ENCODE assay signal across 8 cellular contexts in genomic region chr7:100049441-100050291, GRCh38. TPM values are rescaled to one million over a fixed set of nuclear protein-coding genes. Genes with fewer than 3 reads are reported as not detected.
DNase-seq lines count a peak whose midpoint lies in the region; ATAC-seq, FAIRE-seq and TF ChIP-seq lines count a peak whose summit lies in the region.

TSS of gene ZSCAN21 (plus strand) at chr7:100049774. CDS start at chr7:100057007, 7,233 bp downstream.

- no peaks in the 10 kb centered on the region for H3K9me3 Mint-ChIP-seq in activated T-helper 2 cell treated with anti-CD3 and anti-CD28 coated beads, Interferon-gamma antibody, Interleukin-2, Interleukin-4, amounts not matched to agents 10 μg/mL and 5 μg/mL and 100 μg/mL, durations not matched to agents 14 hours and 24 hours and 36 hours
- no peaks in the 10 kb centered on the region for H3K9me3 Mint-ChIP-seq in natural killer cell

- ATAC-seq in GM21529 (IDR thresholded peaks at IDR 0.05; ENCODE audit: unreplicated experiment) (peak; percentile 92), natural killer cell (peak; percentile 89 to 93 (median 90))

- no peaks in the 10 kb centered on the region for H3K36me3 Mint-ChIP-seq in activated T-helper 2 cell treated with anti-CD3 and anti-CD28 coated beads, Interferon-gamma antibody, Interleukin-2, Interleukin-4, amounts not matched to agents 10 μg/mL and 5 μg/mL and 100 μg/mL, durations not matched to agents 14 hours and 24 hours and 36 hours (ENCODE audit: low read depth)
- H3K36me3 Mint-ChIP-seq in natural killer cell: no peaks in the 10 kb centered on the region

- peak within 1 kb of the TSS; percentile 84 for H3K4me3 Mint-ChIP-seq in activated T-helper 2 cell treated with anti-CD3 and anti-CD28 coated beads, Interferon-gamma antibody, Interleukin-2, Interleukin-4, amounts not matched to agents 10 μg/mL and 5 μg/mL and 100 μg/mL, durations not matched to agents 14 hours and 24 hours and 36 hours (ENCODE audit: low read depth)
- H3K4me3 Mint-ChIP-seq in natural killer cell: peak within 1 kb of the TSS; percentile 91

- peak; percentile 12 for TF ChIP-seq CTCF in natural killer cell (IDR thresholded peaks at IDR 0.05)

- DNase-seq in DMS53 (lab: John Stamatoyannopoulos, UW) (peak; percentile 93), RCC 7860 (ENCODE audit: low spot score) (peak; percentile 64), fibroblast of peridontal ligament (ENCODE audit: extremely low read depth) (peak; percentile 85), natural killer cell (peak; percentile 86)
- peak; percentile 53 for DNase-seq in Jurkat, Clone E6-1 (ENCODE audit: low read depth, low spot score)
- peak; percentile 74 for DNase-seq in activated T-helper 2 cell treated with anti-CD3 and anti-CD28 coated beads, Interferon-gamma antibody, Interleukin-2, Interleukin-4, amounts not matched to agents 10 μg/mL and 5 μg/mL and 100 μg/mL, durations not matched to agents 14 hours and 24 hours and 36 hours (ENCODE audit: low spot score)
- DNase-seq in stimulated activated naive CD4-positive, alpha-beta T cell (lab: John Stamatoyannopoulos, UW): peak; percentile 59 to 82 (median 71)

- peak within 1 kb of the TSS; percentile 64 for H3K4me3 ChIP-seq in Jurkat, Clone E6-1 (ENCODE audit: low read length)

- H3K27me3 Mint-ChIP-seq in activated T-helper 2 cell treated with anti-CD3 and anti-CD28 coated beads, Interferon-gamma antibody, Interleukin-2, Interleukin-4, amounts not matched to agents 10 μg/mL and 5 μg/mL and 100 μg/mL, durations not matched to agents 14 hours and 24 hours and 36 hours (ENCODE audit: low read depth): no peaks in the 10 kb centered on the region
- no peaks in the 10 kb centered on the region for H3K27me3 Mint-ChIP-seq in natural killer cell (ENCODE audit: low read depth in 2 of 2)

- peak within 1 kb of the TSS; percentile 89 for H3K27ac Mint-ChIP-seq in activated T-helper 2 cell treated with anti-CD3 and anti-CD28 coated beads, Interferon-gamma antibody, Interleukin-2, Interleukin-4, amounts not matched to agents 10 μg/mL and 5 μg/mL and 100 μg/mL, durations not matched to agents 14 hours and 24 hours and 36 hours
- peak within 1 kb of the TSS; percentile 89 to 92 for H3K27ac Mint-ChIP-seq in natural killer cell

- FAIRE-seq in RCC 7860 (lab: Jason Lieb, UNC): no peak

- H3K4me1 Mint-ChIP-seq in activated T-helper 2 cell treated with anti-CD3 and anti-CD28 coated beads, Interferon-gamma antibody, Interleukin-2, Interleukin-4, amounts not matched to agents 10 μg/mL and 5 μg/mL and 100 μg/mL, durations not matched to agents 14 hours and 24 hours and 36 hours (ENCODE audit: low read depth): peaks cover 8% of the 10 kb centered on the region
- peaks cover 13 to 18% of the 10 kb centered on the region in 2 donors for H3K4me1 Mint-ChIP-seq in natural killer cell

- intact Hi-C loops in activated T-helper 2 cell treated with anti-CD3 and anti-CD28 coated beads, Interferon-gamma antibody, Interleukin-2, Interleukin-4, amounts not matched to agents 10 μg/mL and 5 μg/mL and 100 μg/mL, durations not matched to agents 14 hours and 24 hours and 36 hours (cut with micrococcal nuclease): loop anchor here (1.0 to 5.0 kb wide), 3 partner anchors 31 to 72 kb away; partner anchors contain the start of genes AZGP1 and ZNF3
- intact Hi-C loops in natural killer cell (cut with micrococcal nuclease): loop anchor here (1.0 to 10.0 kb wide), 3 partner anchors 33 to 135 kb away; partner anchors contain the start of genes TRIM4 and ZNF3

RNA-seq across cellular contexts. Expression of gene ZSCAN21, which starts in this region (rescaled TPM):
- 9.7 TPM for polyA plus RNA-seq in Jurkat, Clone E6-1 (2012; ENCODE audit: insufficient read depth, insufficient read length)
- 6.1 and 7.7 TPM in 2 replicates for total RNA-seq in activated T-helper 2 cell treated with anti-CD3 and anti-CD28 coated beads, Interferon-gamma antibody, Interleukin-2, Interleukin-4, amounts not matched to agents 10 μg/mL and 5 μg/mL and 100 μg/mL, durations not matched to agents 14 hours and 24 hours and 36 hours
- total RNA-seq in natural killer cell: 1 to 10 TPM; 6.2 to 8.9 (median 7.2) TPM

Comparison
In these comparisons a context has a peak if more than half of its experiments do, and no peak if none do; other contexts are left out.
1. Peak in every context shown above with its lines: DNase-seq, ATAC-seq and H3K4me3 ChIP-seq.